8 cellular contexts compared by ENCODE assay signal in genomic region chr15:99566157-99566900, GRCh38. TPM values are rescaled to one million over a fixed set of nuclear protein-coding genes. Genes with fewer than 3 reads are reported as not detected.
A peak's percentile ranks its signal among the peaks of the same experiment; 100 is the strongest.
DNase-seq lines count a peak whose midpoint lies in the region; ATAC-seq, FAIRE-seq and TF ChIP-seq lines count a peak whose summit lies in the region.

No MANE protein-coding gene starts in this region.

- TF ChIP-seq CTCF in 22Rv1 (IDR thresholded peaks at IDR 0.05) (no peak), GM13977 (IDR thresholded peaks at IDR 0.05; ENCODE audit: extremely low read depth, insufficient read depth, missing control alignments) (no peak), RWPE1 (conservative IDR thresholded peaks at IDR 0.05; ENCODE audit: low read depth) (no peak), cardiac fibroblast (IDR thresholded peaks at IDR 0.05; ENCODE audit: low read depth, low read length) (no peak), kidney epithelial cell (IDR thresholded peaks at IDR 0.05; ENCODE audit: insufficient read depth, low read length, poor library complexity, severe bottlenecking) (no peak), D721Med (IDR thresholded peaks at IDR 0.05; ENCODE audit: insufficient read depth, missing control alignments) (no peak)

- H3K27me3 ChIP-seq in kidney epithelial cell (ENCODE audit: control insufficient read depth, insufficient read depth, low read length), result no peaks in the 10 kb centered on the region

- ATAC-seq in GM18868 (IDR thresholded peaks at IDR 0.05; ENCODE audit: unreplicated experiment), result no peak

- POLR2A ChIA-PET in RWPE1 (lab: Yijun Ruan, JAX; ENCODE audit: low non-redundant PET), result no interaction called here

- no peaks in the 10 kb centered on the region for H3K36me3 ChIP-seq in kidney epithelial cell (ENCODE audit: control insufficient read depth, insufficient read depth, low read length)

- FAIRE-seq in D721Med (lab: Jason Lieb, UNC), result no peak

- DNase-seq in GM13977 (ENCODE audit: low spot score) (peak; percentile 57), RWPE1 (ENCODE audit: low spot score) (peak; percentile 21), cardiac fibroblast (ENCODE audit: low read depth in 2 of 2) (no peak), kidney epithelial cell (ENCODE audit: low read depth) (no peak), D721Med (ENCODE audit: insufficient read length, low spot score) (no peak)
- peak; percentile 46 for DNase-seq in stimulated activated CD8-positive, alpha-beta memory T cell treated with anti-CD3 and anti-CD28 coated beads, Interleukin-4, amount 100 ng/mL, for 48 hours

- H3K27ac ChIP-seq in 22Rv1, result peak overlapping the region; percentile 89
- peak overlapping the region; percentile 96 for H3K27ac ChIP-seq in RWPE1

- CTCF ChIA-PET in RWPE1 (lab: Yijun Ruan, JAX), result interaction anchor here (1.2 to 2.5 kb wide), 3 partner anchors 138 to 157 kb away, joined by 3 to 10 read pairs (median 5); no protein-coding TSS in a partner anchor

- H3K4me3 ChIP-seq in cardiac fibroblast (replicated peaks in 1 of 2; ENCODE audit: low read depth in 2 of 2, low read length in 2 of 2) (peak overlapping the region; percentile 71 to 96), kidney epithelial cell (ENCODE audit: low read depth, low read length) (peak overlapping the region; percentile 91)

- in situ Hi-C loops in GM13977 (cut with MboI; ENCODE audit: low pct_unique_long_range_greater_than_20kb, low sequenced_read_pairs, unreplicated experiment), result no loop called here

RNA-seq across cellular contexts. Expression of gene MEF2A, which starts 0.5 kb away (rescaled TPM):
- 43.7 and 55.4 TPM in 2 replicates for total RNA-seq in kidney epithelial cell

Comparison
In these comparisons a context has a peak if more than half of its experiments do, and no peak if none do; other contexts are left out.
1. DNase-seq: peak in GM13977 (single experiment), RWPE1 (single experiment) and stimulated activated CD8-positive, alpha-beta memory T cell treated with anti-CD3 and anti-CD28 coated beads, Interleukin-4, amount 100 ng/mL, for 48 hours (single experiment); none in cardiac fibroblast (0 of 2), kidney epithelial cell (single experiment) and D721Med (single experiment).